Comparison of ENCODE assay signal across 26 cellular contexts in the genomic region with DNA sequence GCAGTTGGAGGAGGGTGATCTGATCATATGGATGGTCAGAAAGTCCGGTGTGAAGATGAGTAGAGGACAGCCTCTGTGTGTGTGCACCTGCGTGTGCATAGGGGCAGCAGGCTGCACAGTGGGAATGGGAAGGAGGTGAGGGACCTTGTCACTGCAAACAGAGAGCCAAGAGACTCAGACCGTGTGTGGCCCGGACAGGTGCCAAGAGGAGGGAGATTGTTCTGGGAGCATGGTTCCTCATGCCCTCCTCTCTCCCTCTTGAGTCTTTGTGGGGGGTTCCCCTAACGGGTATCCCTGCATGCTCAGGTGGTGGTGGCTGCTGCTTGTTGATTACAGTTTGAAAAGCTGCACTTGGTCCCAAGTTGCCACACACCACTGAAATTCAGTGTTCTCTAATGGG.
"Had no signal": no experiment of that assay in that cellular context is flagged by ENCODE, and none has a peak within 500 bp of the region (broad histone marks: within the 10 kb centered on the region; RNA-seq: fewer than 3 reads in every experiment).

No MANE protein-coding gene starts in this region.

- H3K9ac ChIP-seq: neural progenitor cell had no signal

- H3K27ac ChIP-seq: left ventricle myocardium inferior, neural progenitor cell, neutrophil, right atrium auricular region, right lobe of liver, testis, tibial artery, uterus had no signal

- H3K9me3 Mint-ChIP-seq: mesothelial cell of epicardium; natural killer cell; nephron progenitor cell; neural progenitor cell; stimulated activated naive CD8-positive, alpha-beta T cell treated with anti-CD3 and anti-CD28 coated beads, Interleukin-15, amount 100 ng/mL, for 72 hours had no signal

- H3K36me3 ChIP-seq: left ventricle myocardium inferior, neural progenitor cell, neutrophil, right atrium auricular region, right lobe of liver, tibial artery, uterus had no signal

- H3K4me3 ChIP-seq: left ventricle myocardium inferior, lung, neural progenitor cell, right atrium auricular region, right lobe of liver, smooth muscle cell, testis, tibial artery, uterus had no signal

- H3K27me3 ChIP-seq: neural progenitor cell, right atrium auricular region, right lobe of liver, testis, uterus had no signal

- H3K4me1 Mint-ChIP-seq: naive B cell; natural killer cell; stimulated activated memory B cell treated with anti-CD40 and anti-IgM and Interleukin-4, amounts not matched to agents 10 μg/mL and 1 μg/mL and 100 μg/mL, for 72 hours; stimulated activated naive CD8-positive, alpha-beta T cell treated with anti-CD3 and anti-CD28 coated beads, Interleukin-15, amount 100 ng/mL, for 72 hours had no signal

- H3K36me3 Mint-ChIP-seq: mesothelial cell of epicardium; naive B cell; natural killer cell; stimulated activated memory B cell treated with anti-CD40 and anti-IgM and Interleukin-4, amounts not matched to agents 10 μg/mL and 1 μg/mL and 100 μg/mL, for 72 hours had no signal

- H3K4me1 ChIP-seq: left ventricle myocardium inferior, right atrium auricular region, right lobe of liver, testis, tibial artery, uterus had no signal

- H3K27ac Mint-ChIP-seq: mesothelial cell of epicardium; naive B cell; natural killer cell; nephron progenitor cell; neural progenitor cell; progenitor cell of endocrine pancreas; stimulated activated memory B cell treated with anti-CD40 and anti-IgM and Interleukin-4, amounts not matched to agents 10 μg/mL and 1 μg/mL and 100 μg/mL, for 72 hours; stimulated activated naive CD8-positive, alpha-beta T cell treated with anti-CD3 and anti-CD28 coated beads, Interleukin-15, amount 100 ng/mL, for 72 hours had no signal

- H3K9me3 ChIP-seq: left ventricle myocardium inferior, neutrophil, right atrium auricular region, right lobe of liver, testis, tibial artery, uterus had no signal

- DNase-seq: islet precursor cell; left ventricle myocardium inferior; mesendoderm; naive B cell; natural killer cell; nephron progenitor cell; occipital lobe; right lobe of liver; stimulated activated CD4-positive, alpha-beta T cell treated with anti-CD3 and anti-CD28 coated beads, Interleukin-1b, Interleukin-23, amount 100 ng/mL, for 48 hours; stimulated activated CD4-positive, alpha-beta T cell treated with anti-CD3 and anti-CD28 coated beads, Interleukin-2, amount 100 ng/mL, for 48 hours; stimulated activated CD4-positive, alpha-beta T cell treated with anti-CD3 and anti-CD28 coated beads, Interleukin-4, amount 100 ng/mL, for 4 hours; stimulated activated CD8-positive, alpha-beta memory T cell treated with anti-CD3 and anti-CD28 coated beads, Interleukin-4, amount 100 ng/mL, for 48 hours; stimulated activated naive CD4-positive, alpha-beta T cell treated with Interleukin-2 at 50 U/mL for 16 hours; stimulated activated naive CD8-positive, alpha-beta T cell treated with anti-CD3 and anti-CD28 coated beads, Interleukin-15, amount 100 ng/mL, for 72 hours; testis; tibial artery; trophoblast cell; uterus had no signal

- H3K4me3 Mint-ChIP-seq: mesothelial cell of epicardium; natural killer cell; nephron progenitor cell; neural progenitor cell; stimulated activated memory B cell treated with anti-CD40 and anti-IgM and Interleukin-4, amounts not matched to agents 10 μg/mL and 1 μg/mL and 100 μg/mL, for 72 hours; stimulated activated naive CD8-positive, alpha-beta T cell treated with anti-CD3 and anti-CD28 coated beads, Interleukin-15, amount 100 ng/mL, for 72 hours had no signal
